In genomic region chr11:33594188-33594587, GRCh38 we compare ENCODE assay signal across 8 cellular contexts.
"Had no signal": no experiment of that assay in that cellular context is flagged by ENCODE, and none has a peak within 500 bp of the region (broad histone marks: within the 10 kb centered on the region; RNA-seq: fewer than 3 reads in every experiment).

No MANE protein-coding gene starts in this region.

- H3K4me3 ChIP-seq: GM12878 had no signal

- FAIRE-seq: G401.6, GM12878, GM12891, GM12892, GM18507, GM19239 had no signal

- DNase-seq: GDM1, GF-D8 had no signal

- ATAC-seq: GM12878 had no signal
